8 cellular contexts compared by ENCODE assay signal in the genomic region with DNA sequence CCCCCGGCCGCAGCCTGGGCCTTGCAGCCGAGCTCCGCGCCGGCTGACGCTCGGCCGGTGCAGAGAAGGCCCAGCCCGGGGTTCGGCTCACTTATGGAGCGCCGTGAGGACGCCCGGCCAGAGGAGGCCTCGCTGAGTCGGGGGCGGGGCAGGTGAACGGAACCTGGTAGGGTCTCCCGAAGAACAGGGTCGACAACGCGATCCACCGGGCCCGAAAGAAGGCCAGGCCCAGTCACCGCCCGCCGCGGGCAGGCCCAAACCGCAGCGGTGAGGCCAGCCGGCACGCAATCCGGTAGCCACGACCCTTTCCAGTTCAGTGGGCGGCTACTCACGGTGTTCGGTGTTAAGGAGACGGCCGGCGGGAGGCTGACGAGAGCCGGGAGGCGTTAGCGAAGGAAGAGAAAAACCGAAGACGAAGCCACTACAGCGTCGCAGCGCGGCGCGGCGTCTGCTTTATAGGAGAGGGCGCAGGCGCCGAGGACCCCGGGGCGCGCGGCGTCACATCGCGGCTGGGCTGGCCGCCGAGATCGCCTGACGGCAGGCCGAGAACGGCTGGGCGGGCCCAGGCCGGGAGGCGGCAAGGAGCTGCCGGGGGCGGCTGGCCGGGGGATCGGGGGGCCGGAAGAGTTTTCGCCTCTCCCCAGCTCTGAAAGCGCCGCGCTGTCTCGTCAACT.
DNase-seq lines count a peak whose midpoint lies in the region; ATAC-seq and TF ChIP-seq lines count a peak whose summit lies in the region.

A gene (minus strand): TSS at position 428 of the 674 bp plus-strand sequence. CDS start 2,928 bp downstream, outside the sequence.

- peak within 1 kb of the TSS; percentile 97 for H3K4me3 ChIP-seq in AG04449 (ENCODE audit: low read depth, low read length)

- no peak for TF ChIP-seq CTCF in AG04449 (IDR thresholded peaks at IDR 0.05; ENCODE audit: insufficient read depth, low read length, missing control alignments)

- CTCF ChIA-PET in AG04449 (lab: Yijun Ruan, JAX), result interaction anchor here (1.1 to 4.3 kb wide), 7 partner anchors 10 to 401 kb away, joined by 3 to 31 read pairs (median 5); a partner anchor contains a TSS

- POLR2A ChIA-PET in AG04449 (lab: Yijun Ruan, JAX), result interaction anchor here (0.6 to 3.3 kb wide), 25 partner anchors 8 to 446 kb away, joined by 3 to 28 read pairs (median 4); a partner anchor contains a TSS

- ATAC-seq in GM18861 (IDR thresholded peaks at IDR 0.05; ENCODE audit: unreplicated experiment) (peak; percentile 72), HG03095 (IDR thresholded peaks at IDR 0.05; ENCODE audit: unreplicated experiment) (peak; percentile 65)
- ATAC-seq in activated CD4-positive, CD25-positive, alpha-beta regulatory T cell treated with anti-CD3 and anti-CD28 coated beads, Interleukin-2, amount 50 U/mL, for 24 hours, result peak; percentile 83 to 85

- DNase-seq in AG04449 (ENCODE audit: low read depth, low spot score) (no peak), NCI-H2227 (lab: John Stamatoyannopoulos, UW; ENCODE audit: unreplicated experiment) (peak; percentile 88), iris pigment epithelial cell (ENCODE audit: low read depth) (peak; percentile 68)
- peak; percentile 86 for DNase-seq in central memory CD4-positive, alpha-beta T cell
- peak; percentile 66 to 75 for DNase-seq in stimulated activated CD4-positive, alpha-beta T cell treated with anti-CD3 and anti-CD28 coated beads, Interleukin-12 subunit alpha, Interleukin-12 subunit beta, amount 100 ng/mL, for 24 hours (ENCODE audit: low read depth in 2 of 2)
